In the genomic region with DNA sequence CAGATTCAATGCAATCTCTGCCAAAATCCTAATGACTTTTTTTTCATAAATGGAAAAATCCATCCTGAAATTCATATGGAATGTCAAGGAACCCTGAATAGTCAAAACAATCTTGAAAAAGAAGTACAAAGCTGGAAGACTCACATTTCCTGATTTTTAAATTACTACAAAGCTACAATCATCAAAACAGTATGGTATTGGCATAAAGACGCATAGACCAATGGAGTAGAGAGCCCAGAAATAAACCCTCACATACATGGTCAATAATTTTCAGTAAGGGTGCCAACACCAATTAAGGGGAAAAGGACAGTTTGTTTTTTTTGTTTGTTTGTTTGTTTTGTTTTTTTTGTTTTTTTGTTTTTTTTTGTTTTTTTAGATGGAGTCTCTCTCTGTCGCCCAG, we compare ENCODE assay signal across 3 cellular contexts.
TF ChIP-seq lines count a peak whose summit lies in the region.

No MANE protein-coding gene starts in this region.

TF ChIP-seq in HCT116, 20 proteins besides CTCF, POLR2A, EP300 and RAD21:
- TF ChIP-seq CBX3 (IDR thresholded peaks at IDR 0.05; ENCODE audit: low read depth) (peak; percentile 31; the same call in 1 of the 2 replicates), ZNF274 (IDR thresholded peaks at IDR 0.05; ENCODE audit: low read depth, low read length) (no peak)

TF ChIP-seq in HEK293, 187 proteins besides CTCF, POLR2A, EP300 and RAD21:
- TF ChIP-seq ZBTB10 (tag by site-specific recombination; IDR thresholded peaks at IDR 0.05) = no peak
- 0 out of 2 replicates have a peak, but pooled peaks have one; percentile 77 for TF ChIP-seq ZNF280D (tag by site-specific recombination; IDR thresholded peaks at IDR 0.05)
- no peak for TF ChIP-seq ZNF16 (tag by site-specific recombination; IDR thresholded peaks at IDR 0.05; ENCODE audit: low read depth)
- TF ChIP-seq, protein P1, sequence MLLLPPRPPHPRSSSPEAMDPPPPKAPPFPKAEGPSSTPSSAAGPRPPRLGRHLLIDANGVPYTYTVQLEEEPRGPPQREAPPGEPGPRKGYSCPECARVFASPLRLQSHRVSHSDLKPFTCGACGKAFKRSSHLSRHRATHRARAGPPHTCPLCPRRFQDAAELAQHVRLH (tag by site-specific recombination; IDR thresholded peaks at IDR 0.05) = peak; percentile 72; the same call in 1 of the 2 replicates

TF ChIP-seq in K562, 482 proteins besides CTCF, POLR2A, EP300 and RAD21:
- TF ChIP-seq RBM25 (IDR thresholded peaks at IDR 0.05; ENCODE audit: low read depth, low read length, severe bottlenecking) (peak; percentile 93), ZNF699 (CRISPR knock-in tag; IDR thresholded peaks at IDR 0.05; ENCODE audit: insufficient replicate concordance) (no peak)
